In the genomic region with DNA sequence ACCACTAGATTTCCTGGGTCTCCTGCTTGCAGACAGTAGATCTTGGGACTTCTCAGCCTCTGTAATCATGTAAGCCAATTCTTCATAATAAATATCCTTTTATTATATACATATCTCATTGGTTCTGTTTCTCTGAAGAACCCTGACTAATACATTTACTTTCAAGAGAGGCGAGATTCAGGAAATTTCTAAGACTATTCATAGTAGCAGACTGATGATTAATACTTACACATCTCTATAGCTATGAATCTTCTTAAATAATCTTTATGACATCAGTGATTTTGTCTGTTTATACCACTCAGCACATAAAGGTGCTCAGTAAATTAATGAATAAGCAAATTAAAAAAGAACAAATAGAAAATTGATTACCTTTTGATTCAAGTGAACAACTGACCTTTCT, we compare ENCODE assay signal across 19 cellular contexts.
DNase-seq lines count a peak whose midpoint lies in the region; ATAC-seq, FAIRE-seq and TF ChIP-seq lines count a peak whose summit lies in the region.
"Had no signal": no experiment of that assay in that cellular context is flagged by ENCODE, and none has a peak within 500 bp of the region (broad histone marks: within the 10 kb centered on the region; RNA-seq: fewer than 3 reads in every experiment).

No MANE protein-coding gene starts in this region.

- no peak for TF ChIP-seq EP300 in H1 (IDR thresholded peaks at IDR 0.05; ENCODE audit: borderline replicate concordance in 1 of 2, low read depth in 2 of 2, low read length in 2 of 2)

- H3K36me3 ChIP-seq in PC-3 (ENCODE audit: low read depth, low read length) (no peaks in the 10 kb centered on the region), H1 (ENCODE audit: control insufficient read depth in 2 of 4, insufficient read depth in 4 of 4, low read length in 3 of 4) (peaks cover 0 to 2% (median 0%) of the 10 kb centered on the region in 4 experiments; a peak in 1 of 8 replicates), keratinocyte (ENCODE audit: control insufficient read depth in 2 of 2, extremely low read depth in 1 of 2, insufficient read depth in 2 of 2, low read length in 2 of 2) (no peaks in the 10 kb centered on the region)
- H3K36me3 ChIP-seq: BLaER1 treated with 17β-estradiol and CSF1 and Interleukin-3, amounts not matched to agents 10 nM and 100 nM had no signal

- ATAC-seq in PC-3 (peak; percentile 60), left lobe of liver (no peak)
- ATAC-seq: CD8-positive, alpha-beta T cell; GM12878; GM23338; HCT116 had no signal

- H2AK5ac ChIP-seq in H1 (ENCODE audit: low read depth, low read length) = no peak overlapping the region

- H3K9me2 ChIP-seq in PC-3 (replicated peaks; ENCODE audit: low read length) = no peaks in the 10 kb centered on the region

- H2BK20ac ChIP-seq in H1 (ENCODE audit: low read length) = no peak overlapping the region

- H3F3A ChIP-seq in PC-3 (ENCODE audit: low read length, unreplicated experiment) = no peaks in the 10 kb centered on the region

- CTCF ChIA-PET in PC-3 (lab: Charles Lee) (no interaction called here), H1 (lab: Charles Lee; ENCODE audit: partially characterized antibody) (no interaction called here)

- intact Hi-C loops in PC-3 (cut with micrococcal nuclease) = no loop called here

- H4K20me1 ChIP-seq in PC-3 (ENCODE audit: low read length) (no peaks in the 10 kb centered on the region), H1 (replicated peaks in 1 of 2; ENCODE audit: control insufficient read depth in 1 of 2, insufficient read depth in 2 of 2, low read length in 2 of 2) (no peaks in the 10 kb centered on the region), keratinocyte (ENCODE audit: control insufficient read depth, extremely low read depth, insufficient read depth, low read length) (no peaks in the 10 kb centered on the region)
- H4K20me1 ChIP-seq: BLaER1 treated with 17β-estradiol and CSF1 and Interleukin-3, amounts not matched to agents 10 nM and 100 nM had no signal

- H3K4me1 ChIP-seq in PC-3 (ENCODE audit: insufficient read depth, low read length) (no peaks in the 10 kb centered on the region), H1 (replicated peaks in 1 of 4; ENCODE audit: control insufficient read depth in 3 of 4, insufficient read depth in 4 of 4, low read length in 3 of 4) (peaks cover 0 to 9% (median 6%) of the 10 kb centered on the region in 4 experiments; a peak in 6 of 7 replicates), keratinocyte (ENCODE audit: control insufficient read depth, extremely low read depth, insufficient read depth, low read length) (no peaks in the 10 kb centered on the region)
- H3K4me1 ChIP-seq: BLaER1 treated with 17β-estradiol and CSF1 and Interleukin-3, amounts not matched to agents 10 nM and 100 nM had no signal

- TF ChIP-seq POLR2A in H1 (IDR thresholded peaks at IDR 0.05; ENCODE audit: control extremely low read depth in 1 of 2, low read depth in 2 of 2, low read length in 2 of 2) = no peak

- H3K79me1 ChIP-seq in H1 (ENCODE audit: low read depth, low read length) = no peaks in the 10 kb centered on the region

- H3K4me3 ChIP-seq in PC-3 (ENCODE audit: low read length) (no peak overlapping the region), H1 (ENCODE audit: extremely low read depth in 1 of 4, insufficient read depth in 2 of 4, low read depth in 3 of 4, low read length in 4 of 4) (no peak overlapping the region), keratinocyte (ENCODE audit: control insufficient read depth in 2 of 3, extremely low read depth in 1 of 3, insufficient read depth in 2 of 3, low read depth in 1 of 3, low read length in 3 of 3) (no peak overlapping the region)
- H3K4me3 ChIP-seq: BLaER1 treated with 17β-estradiol and CSF1 and Interleukin-3, amounts not matched to agents 10 nM and 100 nM; GM12878; GM23338 had no signal

- H2BK12ac ChIP-seq in H1 (ENCODE audit: low read depth, low read length) = no peak overlapping the region

- DNase-seq in HT1080 (ENCODE audit: low read depth) (peak; percentile 14), PC-3 (peak; percentile 36), H1 (ENCODE audit: low read depth in 1 of 2, low spot score in 2 of 2) (no peak), keratinocyte (ENCODE audit: low read depth, low spot score) (no peak), left lobe of liver (ENCODE audit: low spot score) (no peak), DMS53 treated with DMSO at 0.1 percent for 48 hours (lab: John Stamatoyannopoulos, UW; ENCODE audit: unreplicated experiment) (no peak)
- DNase-seq: Calu3; CD8-positive, alpha-beta T cell; DND-41; EL; H7; HFFc6 had no signal

- no peak overlapping the region for H3K23ac ChIP-seq in H1 (ENCODE audit: insufficient read length)

- 91% methylated on average over 1 of the region's 1 CpG; no CpG with 5 or more reads in 1 of the 2 experiments for WGBS in H1 (ENCODE audit: extremely low coverage in 1 of 2, insufficient coverage in 1 of 2, insufficient read length in 1 of 2, insufficient replicate concordance in 2 of 2, low coverage in 1 of 2, low lambda C conversion rate in 2 of 2, missing lambda C conversion rate in 1 of 2), 2 experiments

- H2BK120ac ChIP-seq in H1 (replicated peaks; ENCODE audit: low read depth, low read length) = peak overlapping the region; percentile 88

- no TSS peak for BruUV-seq in PC-3 (replicated peaks; lab: Mats Ljungman, UMichigan)

- no peak overlapping the region for H2BK5ac ChIP-seq in H1 (ENCODE audit: low read depth, low read length)

- H3K56ac ChIP-seq in H1 (replicated peaks; ENCODE audit: insufficient read length, low read depth, low read length) = no peak overlapping the region

- FAIRE-seq in H1 (lab: Jason Lieb, UNC) (no peak), keratinocyte (lab: Jason Lieb, UNC) (no peak)
- FAIRE-seq: GM12878, GM19239, HTR-8/SVneo had no signal

- POLR2A ChIA-PET in PC-3 (lab: Charles Lee; ENCODE audit: unreplicated experiment) = no interaction called here
- POLR2A ChIA-PET in H1 (lab: Charles Lee; ENCODE audit: partially characterized antibody) = no interaction called here

- H3K27me3 ChIP-seq in PC-3 (ENCODE audit: low read length) (no peaks in the 10 kb centered on the region), H1 (replicated peaks in 1 of 4; ENCODE audit: control insufficient read depth in 3 of 4, extremely low read depth in 1 of 4, insufficient read depth in 3 of 4, low read length in 3 of 4) (no peaks in the 10 kb centered on the region), keratinocyte (ENCODE audit: control insufficient read depth, extremely low read depth, insufficient read depth, low read length) (no peaks in the 10 kb centered on the region)
- H3K27me3 ChIP-seq: BLaER1 treated with 17β-estradiol and CSF1 and Interleukin-3, amounts not matched to agents 10 nM and 100 nM had no signal

- no peak overlapping the region for H4K5ac ChIP-seq in H1 (ENCODE audit: insufficient read length, low read depth, low read length)

- no peaks in the 10 kb centered on the region for H3K23me2 ChIP-seq in H1 (ENCODE audit: low read depth, low read length)

- dilution Hi-C loops in keratinocyte (cut with MboI; ENCODE audit: extremely low pct_ligation_motif_present, low sequenced_read_pairs) = no loop called here

- H3K27ac ChIP-seq in PC-3 (ENCODE audit: low read length) (no peak overlapping the region), H1 (ENCODE audit: low read depth, low read length) (no peak overlapping the region), keratinocyte (ENCODE audit: control insufficient read depth, insufficient read depth, low read length) (no peak overlapping the region)
- H3K27ac ChIP-seq: BLaER1 treated with 17β-estradiol and CSF1 and Interleukin-3, amounts not matched to agents 10 nM and 100 nM; HL-60 had no signal

- H3K4me2 ChIP-seq in PC-3 (ENCODE audit: low read length) = no peak overlapping the region
- no peak overlapping the region for H3K4me2 ChIP-seq in H1 (ENCODE audit: insufficient read depth in 1 of 2, low read depth in 2 of 2, low read length in 2 of 2)
- no peak overlapping the region for H3K4me2 ChIP-seq in keratinocyte (ENCODE audit: control insufficient read depth, extremely low read depth, insufficient read depth, low read depth, low read length)
- H3K4me2 ChIP-seq: BLaER1 treated with 17β-estradiol and CSF1 and Interleukin-3, amounts not matched to agents 10 nM and 100 nM had no signal

- H3K9me3 ChIP-seq in PC-3 (ENCODE audit: low read length) (no peaks in the 10 kb centered on the region), H1 (ENCODE audit: insufficient read depth in 2 of 2, low read depth in 1 of 2, low read length in 1 of 2) (no peaks in the 10 kb centered on the region), keratinocyte (ENCODE audit: control insufficient read depth, low read depth, low read length) (no peaks in the 10 kb centered on the region)
- H3K9me3 ChIP-seq: BLaER1 treated with 17β-estradiol and CSF1 and Interleukin-3, amounts not matched to agents 10 nM and 100 nM had no signal

- H2BK15ac ChIP-seq in H1 (ENCODE audit: low read length) = no peak overlapping the region

- TF ChIP-seq RAD21 in H1 (IDR thresholded peaks at IDR 0.05 in 1 of 2, conservative IDR thresholded peaks at IDR 0.05 in 1 of 2; ENCODE audit: low read depth in 2 of 2, low read length in 2 of 2) = no peak

- H2AFZ ChIP-seq in PC-3 (ENCODE audit: low read length) = no peak overlapping the region
- H2AFZ ChIP-seq in H1 (ENCODE audit: low read length) = no peak overlapping the region
- peak overlapping the region; percentile 16 for H2AFZ ChIP-seq in keratinocyte (ENCODE audit: control insufficient read depth, low read length)
- H2AFZ ChIP-seq: GM23338 had no signal

- no peaks in the 10 kb centered on the region for H3K9me1 ChIP-seq in keratinocyte (ENCODE audit: control insufficient read depth, extremely low read depth, insufficient read depth, low read length)

- no peak overlapping the region for H3K18ac ChIP-seq in H1 (ENCODE audit: extremely low read depth, low read length)

- no peak overlapping the region for H3K9ac ChIP-seq in PC-3 (ENCODE audit: low read length)
- H3K9ac ChIP-seq in H1 (replicated peaks in 1 of 4; ENCODE audit: extremely low read depth in 1 of 4, low read depth in 3 of 4, low read length in 3 of 4) = no peak overlapping the region
- no peak overlapping the region for H3K9ac ChIP-seq in keratinocyte (ENCODE audit: control insufficient read depth, extremely low read depth, insufficient read depth, low read length)
- H3K9ac ChIP-seq: BLaER1 treated with 17β-estradiol and CSF1 and Interleukin-3, amounts not matched to agents 10 nM and 100 nM had no signal

- H4K91ac ChIP-seq in H1 (replicated peaks; ENCODE audit: insufficient read length, low read length) = peak overlapping the region; percentile 98

- peak overlapping the region; percentile 77 for H3K14ac ChIP-seq in H1 (ENCODE audit: insufficient read length)

- peak overlapping the region; percentile 92 for H3K4ac ChIP-seq in H1 (replicated peaks; ENCODE audit: insufficient read length, low read depth, low read length)

- H4K8ac ChIP-seq in H1 (ENCODE audit: extremely low read depth, insufficient read depth, low read length) = no peak overlapping the region

- H3K79me2 ChIP-seq in PC-3 (ENCODE audit: low read length) (no peaks in the 10 kb centered on the region), H1 (ENCODE audit: control insufficient read depth in 1 of 2, insufficient read depth in 2 of 2, low read length in 2 of 2) (peaks cover 0 to 23% of the 10 kb centered on the region in 2 experiments; a peak in 3 of 4 replicates), keratinocyte (ENCODE audit: control insufficient read depth, insufficient read depth, low read length) (no peaks in the 10 kb centered on the region)

- TF ChIP-seq CTCF in PC-3 (conservative IDR thresholded peaks at IDR 0.05; ENCODE audit: low read depth, low read length) (no peak), H1 (IDR thresholded peaks at IDR 0.05; ENCODE audit: control extremely low read depth in 1 of 3, insufficient read depth in 1 of 3, low read depth in 1 of 3, low read length in 3 of 3) (no peak), keratinocyte (optimal IDR thresholded peaks at IDR 0.05 in 1 of 3, IDR thresholded peaks at IDR 0.05 in 1 of 3, conservative IDR thresholded peaks at IDR 0.05 in 1 of 3; ENCODE audit: extremely low read depth in 1 of 3, insufficient read depth in 2 of 3, low read length in 3 of 3) (no peak)

Comparison
In these comparisons a context has a peak if more than half of its experiments do, and no peak if none do; other contexts are left out.
1. DNase-seq: peak in HT1080 (single experiment) and PC-3 (single experiment); none in H1 (0 of 2), keratinocyte (single experiment), left lobe of liver (single experiment) and DMS53 treated with DMSO at 0.1 percent for 48 hours (single experiment).